In genomic region chr4:56227301-56227835, GRCh38 we compare ENCODE assay signal across 26 cellular contexts.
"Had no signal": no experiment of that assay in that cellular context is flagged by ENCODE, and none has a peak within 500 bp of the region (broad histone marks: within the 10 kb centered on the region; RNA-seq: fewer than 3 reads in every experiment).

No MANE protein-coding gene starts in this region.

- H3K27me3 ChIP-seq: dorsolateral prefrontal cortex, gastrocnemius medialis, heart right ventricle, neutrophil, pancreas, right lobe of liver, tibial nerve had no signal

- H3K36me3 ChIP-seq: gastrocnemius medialis, heart right ventricle, neutrophil, pancreas, right lobe of liver, thoracic aorta, tibial nerve had no signal

- ATAC-seq: gastrocnemius medialis; heart right ventricle; left lobe of liver; natural killer cell; pancreas; right lobe of liver; stimulated activated effector memory CD8-positive, alpha-beta T cell treated with anti-CD3 and anti-CD28 coated beads, Interleukin-12 subunit alpha, Interleukin-12 subunit beta, amount 100 ng/mL, for 72 hours; stimulated activated naive CD8-positive, alpha-beta T cell treated with anti-CD3 and anti-CD28 coated beads, Interleukin-15, Interleukin-2, amounts not matched to agents 100 U/mL and 50 U/mL, for 24 hours had no signal

- H3K4me3 Mint-ChIP-seq: memory B cell; mesothelial cell of epicardium; natural killer cell; neural crest cell; stimulated activated effector memory CD8-positive, alpha-beta T cell treated with anti-CD3 and anti-CD28 coated beads, Interleukin-12 subunit alpha, Interleukin-12 subunit beta, amount 100 ng/mL, for 72 hours had no signal

- H3K9me3 ChIP-seq: gastrocnemius medialis, neutrophil, pancreas, right lobe of liver, thoracic aorta had no signal

- H3K4me1 Mint-ChIP-seq: mesothelial cell of epicardium; neural crest cell; stimulated activated effector memory CD8-positive, alpha-beta T cell treated with anti-CD3 and anti-CD28 coated beads, Interleukin-12 subunit alpha, Interleukin-12 subunit beta, amount 100 ng/mL, for 72 hours had no signal

- DNase-seq: caudate nucleus; cerebellar nuclear complex; dorsolateral prefrontal cortex; effector CD4-positive, alpha-beta T cell; foreskin fibroblast; gastrocnemius medialis; heart right ventricle; hypothalamus; natural killer cell; pancreas; right lobe of liver; stimulated activated CD4-positive, alpha-beta T cell treated with anti-CD3 and anti-CD28 coated beads, Interleukin-12 subunit alpha, Interleukin-12 subunit beta, amount 100 ng/mL, for 4 hours; stimulated activated CD4-positive, alpha-beta T cell treated with anti-CD3 and anti-CD28 coated beads, Interleukin-1b, Interleukin-23, amount 100 ng/mL, for 48 hours; stimulated activated CD4-positive, alpha-beta T cell treated with anti-CD3 and anti-CD28 coated beads, Interleukin-4, amount 100 ng/mL, for 1 hour; stimulated activated naive CD8-positive, alpha-beta T cell treated with anti-CD3 and anti-CD28 coated beads, Interleukin-15, Interleukin-2, amounts not matched to agents 100 U/mL and 50 U/mL, for 24 hours; substantia nigra had no signal

- H3K27ac Mint-ChIP-seq: memory B cell; natural killer cell; stimulated activated effector memory CD8-positive, alpha-beta T cell treated with anti-CD3 and anti-CD28 coated beads, Interleukin-12 subunit alpha, Interleukin-12 subunit beta, amount 100 ng/mL, for 72 hours had no signal

- H3K4me3 ChIP-seq: dorsolateral prefrontal cortex, gastrocnemius medialis, heart right ventricle, lung, pancreas, right lobe of liver, smooth muscle cell, thoracic aorta, tibial nerve had no signal

- H3K4me1 ChIP-seq: gastrocnemius medialis, heart right ventricle, pancreas, right lobe of liver, tibial nerve had no signal

- H3K27me3 Mint-ChIP-seq: memory B cell had no signal

- H3K27ac ChIP-seq: dorsolateral prefrontal cortex, gastrocnemius medialis, heart right ventricle, neutrophil, pancreas, right lobe of liver, thoracic aorta, tibial nerve had no signal

- H3K36me3 Mint-ChIP-seq: memory B cell; natural killer cell; stimulated activated effector memory CD8-positive, alpha-beta T cell treated with anti-CD3 and anti-CD28 coated beads, Interleukin-12 subunit alpha, Interleukin-12 subunit beta, amount 100 ng/mL, for 72 hours had no signal
